In genomic region chr19:3396881-3397265, GRCh38 we compare ENCODE assay signal across 1 cellular context.
A peak's percentile ranks its signal among the peaks of the same experiment; 100 is the strongest.
TF ChIP-seq lines count a peak whose summit lies in the region.

No MANE protein-coding gene starts in this region.

TF ChIP-seq in HepG2, 621 proteins besides CTCF, POLR2A, EP300 and RAD21 (continues in another document):
- TF ChIP-seq ZNF816 (CRISPR knock-in tag; IDR thresholded peaks at IDR 0.05; ENCODE audit: borderline replicate concordance), result no peak
- no peak for TF ChIP-seq ZNF362 (CRISPR knock-in tag; IDR thresholded peaks at IDR 0.05; ENCODE audit: borderline replicate concordance)
- TF ChIP-seq GPBP1L1 (CRISPR knock-in tag; IDR thresholded peaks at IDR 0.05), result no peak
- no peak for TF ChIP-seq FOXA1 (IDR thresholded peaks at IDR 0.05)
- TF ChIP-seq FOXA1 (CRISPR knock-in tag; IDR thresholded peaks at IDR 0.05), result no peak
- no peak for TF ChIP-seq ISX (CRISPR knock-in tag; conservative IDR thresholded peaks at IDR 0.05)
- TF ChIP-seq ZBTB7A (CRISPR knock-in tag; IDR thresholded peaks at IDR 0.05), result no peak
- peak; percentile 27; the same call in 1 of the 2 replicates for TF ChIP-seq ZSCAN31 (CRISPR knock-in tag; IDR thresholded peaks at IDR 0.05; ENCODE audit: low read depth)
- TF ChIP-seq HNRNPL (IDR thresholded peaks at IDR 0.05; ENCODE audit: low read depth, low read length), result no peak
- TF ChIP-seq EEA1 (CRISPR knock-in tag; IDR thresholded peaks at IDR 0.05; ENCODE audit: borderline replicate concordance), result no peak
- no peak for TF ChIP-seq FOXP1 (IDR thresholded peaks at IDR 0.05)
- no peak for TF ChIP-seq FOXP1 (CRISPR knock-in tag; IDR thresholded peaks at IDR 0.05)
- no peak for TF ChIP-seq ZKSCAN8 (CRISPR knock-in tag; IDR thresholded peaks at IDR 0.05; ENCODE audit: borderline replicate concordance)
- no peak for TF ChIP-seq PBX2 (CRISPR knock-in tag; IDR thresholded peaks at IDR 0.05)
- no peak for TF ChIP-seq RAD51 (IDR thresholded peaks at IDR 0.05; ENCODE audit: borderline replicate concordance)
- no peak for TF ChIP-seq YEATS2 (CRISPR knock-in tag; IDR thresholded peaks at IDR 0.05; ENCODE audit: borderline replicate concordance)
- no peak for TF ChIP-seq STAT6 (CRISPR knock-in tag; IDR thresholded peaks at IDR 0.05; ENCODE audit: borderline replicate concordance)
- TF ChIP-seq GZF1 (CRISPR knock-in tag; IDR thresholded peaks at IDR 0.05), result no peak
- no peak for TF ChIP-seq HHEX (CRISPR knock-in tag; IDR thresholded peaks at IDR 0.05)
- no peak for TF ChIP-seq SNAPC4 (CRISPR knock-in tag; IDR thresholded peaks at IDR 0.05)
- TF ChIP-seq PAXIP1 (CRISPR knock-in tag; conservative IDR thresholded peaks at IDR 0.05), result no peak
- TF ChIP-seq E2F5 (CRISPR knock-in tag; conservative IDR thresholded peaks at IDR 0.05), result no peak
- no peak for TF ChIP-seq NFRKB (IDR thresholded peaks at IDR 0.05)
- 0 out of 2 replicates have a peak, but pooled peaks have one; percentile 14 for TF ChIP-seq ZNF557 (CRISPR knock-in tag; IDR thresholded peaks at IDR 0.05)
- TF ChIP-seq TEF (CRISPR knock-in tag; IDR thresholded peaks at IDR 0.05), result no peak
- no peak for TF ChIP-seq SNAI1 (CRISPR knock-in tag; IDR thresholded peaks at IDR 0.05; ENCODE audit: borderline replicate concordance)
- no peak for TF ChIP-seq ZNF878 (CRISPR knock-in tag; IDR thresholded peaks at IDR 0.05)
- TF ChIP-seq ZNF761 (CRISPR knock-in tag; conservative IDR thresholded peaks at IDR 0.05), result no peak
- no peak for TF ChIP-seq ZBTB33 (CRISPR knock-in tag; IDR thresholded peaks at IDR 0.05)
- 0 out of 2 replicates have a peak, but pooled peaks have one; percentile 47 for TF ChIP-seq ZNF891 (CRISPR knock-in tag; IDR thresholded peaks at IDR 0.05)
- no peak for TF ChIP-seq SP4 (CRISPR knock-in tag; IDR thresholded peaks at IDR 0.05)
- TF ChIP-seq ZNF317 (CRISPR knock-in tag; IDR thresholded peaks at IDR 0.05), result 0 out of 2 replicates have a peak, but pooled peaks have one; percentile 8
- TF ChIP-seq PAWR (CRISPR knock-in tag; IDR thresholded peaks at IDR 0.05; ENCODE audit: borderline replicate concordance), result no peak
- TF ChIP-seq SIX1 (CRISPR knock-in tag; IDR thresholded peaks at IDR 0.05; ENCODE audit: borderline replicate concordance), result no peak
- TF ChIP-seq HNRNPLL (IDR thresholded peaks at IDR 0.05; ENCODE audit: low read depth, low read length, poor library complexity, severe bottlenecking), result no peak
- TF ChIP-seq ZNF512 (CRISPR knock-in tag; IDR thresholded peaks at IDR 0.05), result no peak
- no peak for TF ChIP-seq STAG1 (CRISPR knock-in tag; IDR thresholded peaks at IDR 0.05)
- TF ChIP-seq FLYWCH1 (CRISPR knock-in tag; IDR thresholded peaks at IDR 0.05), result 0 out of 2 replicates have a peak, but pooled peaks have one; percentile 65
- TF ChIP-seq SALL1 (CRISPR knock-in tag; IDR thresholded peaks at IDR 0.05), result no peak
